27 cellular contexts compared by ENCODE assay signal in genomic region chr1:53271446-53272090, GRCh38.
"Had no signal": no experiment of that assay in that cellular context is flagged by ENCODE, and none has a peak within 500 bp of the region (broad histone marks: within the 10 kb centered on the region; RNA-seq: fewer than 3 reads in every experiment).

No MANE protein-coding gene starts in this region.

- H3K36me3 ChIP-seq: brain microvascular endothelial cell, Peyer's patch had no signal

- H3K4me1 Mint-ChIP-seq: activated naive CD4-positive, alpha-beta T cell treated with anti-CD3 and anti-CD28 coated beads, Interleukin-2, amount 10 ng/mL, durations not matched to agents 7 days and 5 days had no signal

- H3K27me3 ChIP-seq: brain microvascular endothelial cell, Peyer's patch, SJSA1 had no signal

- H3K9me3 ChIP-seq: Peyer's patch, SJSA1 had no signal

- H3K4me3 Mint-ChIP-seq: activated B cell treated with CpG ODN at 0.5 μM for 24 hours; activated CD4-positive, alpha-beta memory T cell treated with anti-CD3 and anti-CD28 coated beads for 36 hours; activated CD4-positive, alpha-beta T cell treated with anti-CD3 and anti-CD28 coated beads, Interleukin-2, amount 10 ng/mL, durations not matched to agents 24 days and 14 days; activated naive CD4-positive, alpha-beta T cell treated with anti-CD3 and anti-CD28 coated beads, Interleukin-2, amount 10 ng/mL, durations not matched to agents 7 days and 5 days; activated naive CD8-positive, alpha-beta T cell treated with anti-CD3 and anti-CD28 coated beads for 36 hours; activated T-helper 1 cell treated with anti-CD3 and anti-CD28 coated beads, Interleukin-12 subunit alpha, Interleukin-12 subunit beta, Interleukin-2, Interleukin-4 antibody, amounts not matched to agents 30 ng/mL and 10 ng/mL and 1 ng/mL, durations not matched to agents 14 hours and 24 hours and 36 hours; T-helper 1 cell treated with Interleukin-12 subunit alpha and Interleukin-12 subunit beta and Interleukin-4 antibody, amounts not matched to agents 30 μg/mL and 1 μg/mL, for 36 hours had no signal

- H3K27ac Mint-ChIP-seq: activated B cell treated with CpG ODN at 0.5 μM for 24 hours; activated CD4-positive, alpha-beta memory T cell treated with anti-CD3 and anti-CD28 coated beads for 36 hours; activated CD4-positive, alpha-beta T cell treated with anti-CD3 and anti-CD28 coated beads, Interleukin-2, amount 10 ng/mL, durations not matched to agents 24 days and 14 days; activated naive CD8-positive, alpha-beta T cell treated with anti-CD3 and anti-CD28 coated beads for 36 hours; activated T-helper 1 cell treated with anti-CD3 and anti-CD28 coated beads, Interleukin-12 subunit alpha, Interleukin-12 subunit beta, Interleukin-2, Interleukin-4 antibody, amounts not matched to agents 30 ng/mL and 10 ng/mL and 1 ng/mL, durations not matched to agents 14 hours and 24 hours and 36 hours; T-helper 1 cell treated with Interleukin-12 subunit alpha and Interleukin-12 subunit beta and Interleukin-4 antibody, amounts not matched to agents 30 μg/mL and 1 μg/mL, for 36 hours had no signal

- H3K27me3 Mint-ChIP-seq: activated B cell treated with CpG ODN at 0.5 μM for 24 hours; activated CD4-positive, alpha-beta memory T cell treated with anti-CD3 and anti-CD28 coated beads for 36 hours; activated CD4-positive, alpha-beta T cell treated with anti-CD3 and anti-CD28 coated beads, Interleukin-2, amount 10 ng/mL, durations not matched to agents 24 days and 14 days; activated naive CD4-positive, alpha-beta T cell treated with anti-CD3 and anti-CD28 coated beads, Interleukin-2, amount 10 ng/mL, durations not matched to agents 7 days and 5 days; activated naive CD8-positive, alpha-beta T cell treated with anti-CD3 and anti-CD28 coated beads for 36 hours had no signal

- H3K4me1 ChIP-seq: Peyer's patch, SJSA1 had no signal

- ATAC-seq: SK-N-SH treated with all-trans-retinoic acid at 6 μM for 48 hours had no signal

- H3K4me3 ChIP-seq: Peyer's patch, SJSA1 had no signal

- H3K27ac ChIP-seq: brain microvascular endothelial cell, Peyer's patch, RWPE1, SJSA1 had no signal

- DNase-seq: activated B cell treated with CpG ODN at 0.5 μM for 24 hours; activated CD4-positive, alpha-beta T cell treated with anti-CD3 and anti-CD28 coated beads for 1 hour; activated CD4-positive, alpha-beta T cell treated with anti-CD3 and anti-CD28 coated beads, Interleukin-2, amount 10 ng/mL, durations not matched to agents 24 days and 14 days; activated CD8-positive, alpha-beta memory T cell treated with anti-CD3 and anti-CD28 coated beads, Interleukin-2, amount 50 U/mL, for 4 hours; activated gamma-delta T cell; activated naive CD4-positive, alpha-beta T cell treated with anti-CD3 and anti-CD28 coated beads, Interleukin-2, amount 10 ng/mL, durations not matched to agents 7 days and 5 days; activated naive CD8-positive, alpha-beta T cell treated with anti-CD3 and anti-CD28 coated beads for 36 hours; brain microvascular endothelial cell; MM.1S; NCI-H1105; NCI-H1436; NCI-H1694 treated with DMSO at 0.1 percent for 48 hours; NCI-H2029 treated with DMSO at 0.1 percent for 48 hours; NCI-H345; NCI-H510A; NCI-H526 treated with DMSO at 0.1 percent for 48 hours; NCI-H82; OCI-M1; SHP77; SW 1271 had no signal

- H3K9me3 Mint-ChIP-seq: activated B cell treated with CpG ODN at 0.5 μM for 24 hours; activated CD4-positive, alpha-beta memory T cell treated with anti-CD3 and anti-CD28 coated beads for 36 hours; activated CD4-positive, alpha-beta T cell treated with anti-CD3 and anti-CD28 coated beads, Interleukin-2, amount 10 ng/mL, durations not matched to agents 24 days and 14 days; activated naive CD4-positive, alpha-beta T cell treated with anti-CD3 and anti-CD28 coated beads, Interleukin-2, amount 10 ng/mL, durations not matched to agents 7 days and 5 days; activated naive CD8-positive, alpha-beta T cell treated with anti-CD3 and anti-CD28 coated beads for 36 hours; activated T-helper 1 cell treated with anti-CD3 and anti-CD28 coated beads, Interleukin-12 subunit alpha, Interleukin-12 subunit beta, Interleukin-2, Interleukin-4 antibody, amounts not matched to agents 30 ng/mL and 10 ng/mL and 1 ng/mL, durations not matched to agents 14 hours and 24 hours and 36 hours; T-helper 1 cell treated with Interleukin-12 subunit alpha and Interleukin-12 subunit beta and Interleukin-4 antibody, amounts not matched to agents 30 μg/mL and 1 μg/mL, for 36 hours had no signal
